In genomic region chr14:89452281-89452680, GRCh38 we compare ENCODE assay signal across 18 cellular contexts.
"Had no signal": no experiment of that assay in that cellular context is flagged by ENCODE, and none has a peak within 500 bp of the region (broad histone marks: within the 10 kb centered on the region; RNA-seq: fewer than 3 reads in every experiment).

No MANE protein-coding gene starts in this region.

- H3K9me3 ChIP-seq: heart right ventricle, mucosa of descending colon, pancreas had no signal

- ATAC-seq: heart right ventricle, mucosa of descending colon, natural killer cell, pancreas, right cardiac atrium had no signal

- H3K27ac ChIP-seq: heart right ventricle, neural progenitor cell, pancreas had no signal

- DNase-seq: cortex of kidney; effector CD8-positive, alpha-beta T cell; heart right ventricle; hypothalamus; islet precursor cell; mammary epithelial cell; mucosa of descending colon; natural killer cell; nucleus accumbens; right cardiac atrium; stimulated activated CD4-positive, alpha-beta T cell treated with anti-CD3 and anti-CD28 coated beads, Interleukin-2, amount 100 ng/mL, for 48 hours; stimulated activated naive CD4-positive, alpha-beta T cell treated with Interleukin-2 at 50 U/mL for 16 hours; trophoblast cell had no signal

- H3K4me3 ChIP-seq: dorsolateral prefrontal cortex, heart right ventricle, mucosa of descending colon, neural progenitor cell, pancreas, smooth muscle cell had no signal

- H3K9me3 Mint-ChIP-seq: natural killer cell, neural progenitor cell had no signal

- H3K36me3 Mint-ChIP-seq: natural killer cell, neural progenitor cell had no signal

- H3K27me3 ChIP-seq: dorsolateral prefrontal cortex, heart right ventricle, neural progenitor cell, pancreas had no signal

- H3K4me3 Mint-ChIP-seq: natural killer cell, neural progenitor cell had no signal

- H3K4me1 Mint-ChIP-seq: neural progenitor cell had no signal

- H3K4me1 ChIP-seq: neural progenitor cell had no signal

- H3K36me3 ChIP-seq: heart right ventricle, neural progenitor cell, pancreas had no signal

- H3K27ac Mint-ChIP-seq: natural killer cell, progenitor cell of endocrine pancreas had no signal
